Comparison of ENCODE assay signal across 8 cellular contexts in genomic region chr2:70984576-70985282, GRCh38. TPM values are rescaled to one million over a fixed set of nuclear protein-coding genes. Genes with fewer than 3 reads are reported as not detected.
A peak's percentile ranks its signal among the peaks of the same experiment; 100 is the strongest.
DNase-seq lines count a peak whose midpoint lies in the region; ATAC-seq and TF ChIP-seq lines count a peak whose summit lies in the region.

No MANE protein-coding gene starts in this region.

- no peak overlapping the region for H3K4me3 Mint-ChIP-seq in chondrocyte (ENCODE audit: unreplicated experiment)

- peaks cover 21% of the 10 kb centered on the region for H3K36me3 Mint-ChIP-seq in chondrocyte (ENCODE audit: low read depth)

- DNase-seq in CD1c-positive myeloid dendritic cell (ENCODE audit: extremely low spot score): peak; percentile 78
- DNase-seq in activated CD4-positive, alpha-beta T cell treated with anti-CD3 and anti-CD28 coated beads for 24 hours (ENCODE audit: low read depth in 2 of 2): peak; percentile 76 to 77
- DNase-seq in chondrocyte (ENCODE audit: low spot score): no peak
- peak; percentile 93 for DNase-seq in mesenteric fat pad (ENCODE audit: low spot score)
- peak; percentile 62 to 66 for DNase-seq in stimulated activated CD8-positive, alpha-beta memory T cell treated with anti-CD3 and anti-CD28 coated beads, Interleukin-7, amount 100 ng/mL, for 1 hour (ENCODE audit: low read depth in 2 of 2)

- H3K27ac Mint-ChIP-seq in chondrocyte (ENCODE audit: unreplicated experiment): no peak overlapping the region

- peak; percentile 80 for TF ChIP-seq CTCF in chondrocyte (IDR thresholded peaks at IDR 0.05)

- H3K27me3 Mint-ChIP-seq in chondrocyte (ENCODE audit: low read depth): no peaks in the 10 kb centered on the region

- no peaks in the 10 kb centered on the region for H3K9me3 Mint-ChIP-seq in chondrocyte (ENCODE audit: low read depth)

- peak; percentile 97 for ATAC-seq in GM19452 (IDR thresholded peaks at IDR 0.05; ENCODE audit: unreplicated experiment)
- peak; percentile 86 for ATAC-seq in HG03571 (IDR thresholded peaks at IDR 0.05; ENCODE audit: unreplicated experiment)
- no peak for ATAC-seq in HG02970 (IDR thresholded peaks at IDR 0.05; ENCODE audit: low FRiP score, unreplicated experiment)

- H3K4me1 Mint-ChIP-seq in chondrocyte (ENCODE audit: low read depth): no peaks in the 10 kb centered on the region

RNA-seq across cellular contexts. Expression of gene ANKRD53, which starts 6.3 kb away (rescaled TPM):
- total RNA-seq in chondrocyte (0.85 to 2.2 TPM (median 1.8 TPM) in 3 replicates), mesenteric fat pad (17.6 TPM)

RNA-seq across cellular contexts. Expression of gene TEX261, which starts 9.9 kb away (rescaled TPM):
- total RNA-seq in chondrocyte: 54.1 to 57.3 TPM (median 56.8 TPM) in 3 replicates
- 86.8 TPM for total RNA-seq in mesenteric fat pad

RNA-seq across cellular contexts. Expression of gene ATP6V1B1, which starts 49.0 kb away (rescaled TPM):
- total RNA-seq in chondrocyte: 3.7 to 5.0 TPM (median 3.9 TPM) in 3 replicates
- total RNA-seq in mesenteric fat pad: 2.4 TPM
